In genomic region chr16:86459266-86459665, GRCh38 we compare ENCODE assay signal across 22 cellular contexts. TPM values are rescaled to one million over a fixed set of nuclear protein-coding genes. Genes with fewer than 3 reads are reported as not detected.
A peak's percentile ranks its signal among the peaks of the same experiment; 100 is the strongest.
DNase-seq lines count a peak whose midpoint lies in the region; ATAC-seq, FAIRE-seq and TF ChIP-seq lines count a peak whose summit lies in the region.
"Had no signal": no experiment of that assay in that cellular context is flagged by ENCODE, and none has a peak within 500 bp of the region (broad histone marks: within the 10 kb centered on the region; RNA-seq: fewer than 3 reads in every experiment).

No MANE protein-coding gene starts in this region.

- no peak overlapping the region for H3K4me3 Mint-ChIP-seq in naive thymus-derived CD4-positive, alpha-beta T cell

- peak overlapping the region; percentile 83 for H3K27ac ChIP-seq in AG04450 (ENCODE audit: low read depth, low read length)
- H3K27ac ChIP-seq in K562 (ENCODE audit: extremely low read depth, low read depth, low read length), result no peak overlapping the region
- H3K27ac ChIP-seq in mesenchymal stem cell (ENCODE audit: low read length, poor library complexity, severe bottlenecking), result no peak overlapping the region
- no peak overlapping the region for H3K27ac ChIP-seq in spleen
- no peak overlapping the region for H3K27ac ChIP-seq in kidney (ENCODE audit: low read depth in 2 of 2, low read length in 2 of 2)
- no peak overlapping the region for H3K27ac ChIP-seq in naive thymus-derived CD4-positive, alpha-beta T cell (ENCODE audit: low read depth, low read length)
- H3K27ac ChIP-seq: A549, SJCRH30 had no signal

- H3K4me2 ChIP-seq in K562 (ENCODE audit: insufficient read depth, low read length) (no peak overlapping the region), mesenchymal stem cell (ENCODE audit: low read length, poor library complexity, severe bottlenecking) (no peak overlapping the region)
- H3K4me2 ChIP-seq: A549 had no signal

- peaks cover 0 to 47% (median 31%) of the 10 kb centered on the region in 5 donors for H3K27me3 Mint-ChIP-seq in naive thymus-derived CD4-positive, alpha-beta T cell

- H3K4me1 ChIP-seq in K562 (replicated peaks in 1 of 2; ENCODE audit: control insufficient read depth in 2 of 2, insufficient read depth in 2 of 2, low read length in 2 of 2) (no peaks in the 10 kb centered on the region), mesenchymal stem cell (ENCODE audit: control insufficient read depth, insufficient read depth, low read depth, low read length) (no peaks in the 10 kb centered on the region), spleen (no peaks in the 10 kb centered on the region), kidney (ENCODE audit: control insufficient read depth in 1 of 2, insufficient read depth in 1 of 2, low read depth in 1 of 2, low read length in 2 of 2) (no peaks in the 10 kb centered on the region)
- H3K4me1 ChIP-seq in naive thymus-derived CD4-positive, alpha-beta T cell (ENCODE audit: control insufficient read depth in 2 of 2, insufficient read depth in 2 of 2, low read length in 2 of 2), result no peaks in the 10 kb centered on the region
- H3K4me1 ChIP-seq: A549, BE2C had no signal

- H2BK12ac ChIP-seq in mesenchymal stem cell (ENCODE audit: low read length in 2 of 2), result peak overlapping the region; percentile 69 to 98

- H4K91ac ChIP-seq in mesenchymal stem cell (ENCODE audit: low read length), result peak overlapping the region; percentile 64

- no peak overlapping the region for H3K4me3 ChIP-seq in AG04450 (ENCODE audit: low read depth, low read length)
- H3K4me3 ChIP-seq in K562, result no peak overlapping the region
- no peak overlapping the region for H3K4me3 ChIP-seq in mesenchymal stem cell (ENCODE audit: insufficient read depth in 1 of 2, low read depth in 1 of 2, low read length in 2 of 2)
- H3K4me3 ChIP-seq in spleen, result no peak overlapping the region
- H3K4me3 ChIP-seq in kidney (ENCODE audit: low read length in 2 of 2), result no peak overlapping the region
- H3K4me3 ChIP-seq in naive thymus-derived CD4-positive, alpha-beta T cell (ENCODE audit: low read length), result no peak overlapping the region
- H3K4me3 ChIP-seq: A549, SJCRH30 had no signal

- CTCF ChIA-PET in AG04450 (lab: Charles Lee) (interaction anchor here (0.6 to 1.4 kb wide), 2 partner anchors 283 to 387 kb away, joined by 3 to 4 read pairs; no protein-coding TSS in a partner anchor), K562 (lab: Yijun Ruan, JAX; ENCODE audit: low intra/inter-chr PET ratio) (no interaction called here)
- CTCF ChIA-PET in naive thymus-derived CD4-positive, alpha-beta T cell (lab: Charles Lee), result no interaction called here

- H3K4ac ChIP-seq in mesenchymal stem cell (ENCODE audit: low read depth in 1 of 2, low read length in 2 of 2), result peak overlapping the region; percentile 67 to 86

- H3K36me3 ChIP-seq in K562 (ENCODE audit: control insufficient read depth, insufficient read depth, low read length) (no peaks in the 10 kb centered on the region), mesenchymal stem cell (ENCODE audit: control insufficient read depth in 1 of 2, insufficient read depth in 2 of 2, low read depth in 1 of 2, low read length in 2 of 2) (no peaks in the 10 kb centered on the region), spleen (no peaks in the 10 kb centered on the region), kidney (ENCODE audit: control insufficient read depth in 1 of 2, insufficient read depth in 2 of 2, low read length in 2 of 2) (no peaks in the 10 kb centered on the region)
- no peaks in the 10 kb centered on the region for H3K36me3 ChIP-seq in naive thymus-derived CD4-positive, alpha-beta T cell (ENCODE audit: control insufficient read depth in 2 of 3, insufficient read depth in 3 of 3, low read length in 3 of 3)
- H3K36me3 ChIP-seq: BE2C, SJCRH30 had no signal

- no peak overlapping the region for H2AK5ac ChIP-seq in mesenchymal stem cell (ENCODE audit: low read length, severe bottlenecking)

- H2BK120ac ChIP-seq in mesenchymal stem cell (ENCODE audit: low read depth, low read length), result no peak overlapping the region

- no peaks in the 10 kb centered on the region for H3K4me1 Mint-ChIP-seq in naive thymus-derived CD4-positive, alpha-beta T cell

- DNase-seq in AG04450 (ENCODE audit: low read depth, low spot score) (no peak), K562 (ENCODE audit: extremely low read depth in 1 of 4, low spot score in 3 of 4) (no peak), mesenchymal stem cell (no peak), spleen (peak; percentile 62), kidney (no peak)
- no peak for DNase-seq in naive thymus-derived CD4-positive, alpha-beta T cell
- DNase-seq: BE2C, DMS53, GDM1, MM.1S, NCI-H1092, NCI-H146, NCI-H2029, NCI-H2227 treated with DMSO at 0.1 percent for 48 hours, NCI-H510A treated with DMSO at 0.1 percent for 48 hours, NCI-H82, OCI-M1, SJCRH30 had no signal

- H2AFZ ChIP-seq in K562 (ENCODE audit: low read depth, low read length), result no peak overlapping the region
- H2AFZ ChIP-seq in mesenchymal stem cell (ENCODE audit: low read depth, low read length), result no peak overlapping the region

- peaks cover 5 to 21% (median 12%) of the 10 kb centered on the region in 11 donors for H3K9me3 Mint-ChIP-seq in naive thymus-derived CD4-positive, alpha-beta T cell

- in situ Hi-C loops in K562 (cut with MboI), result no loop called here

- peak overlapping the region in 1 of 2 experiments; percentile 52 for H3K23ac ChIP-seq in mesenchymal stem cell (ENCODE audit: low read length in 2 of 2)

- H2BK15ac ChIP-seq in mesenchymal stem cell (ENCODE audit: low read depth, poor library complexity, severe bottlenecking), result no peak overlapping the region

- no peaks in the 10 kb centered on the region for H3K27me3 ChIP-seq in AG04450 (ENCODE audit: control insufficient read depth, insufficient read depth, low read length)
- peaks cover 13 to 40% of the 10 kb centered on the region in 2 experiments; a peak in 4 of 5 replicates for H3K27me3 ChIP-seq in K562 (ENCODE audit: control insufficient read depth in 2 of 2, insufficient read depth in 2 of 2, low read length in 2 of 2)
- H3K27me3 ChIP-seq in mesenchymal stem cell (ENCODE audit: control insufficient read depth in 1 of 2, insufficient read depth in 1 of 2, low read length in 2 of 2), result peaks cover 0 to 17% of the 10 kb centered on the region in 2 experiments
- H3K27me3 ChIP-seq in spleen (replicated peaks in 1 of 7), result peaks cover 0 to 70% (median 7%) of the 10 kb centered on the region in 7 donors
- no peaks in the 10 kb centered on the region for H3K27me3 ChIP-seq in naive thymus-derived CD4-positive, alpha-beta T cell (ENCODE audit: control insufficient read depth in 2 of 2, insufficient read depth in 2 of 2, low read length in 2 of 2)
- H3K27me3 ChIP-seq: SJCRH30 had no signal

- ATAC-seq in K562 (no peak), HG03565 (IDR thresholded peaks at IDR 0.05; ENCODE audit: unreplicated experiment) (no peak)
- ATAC-seq in naive thymus-derived CD4-positive, alpha-beta T cell, result no peak
- ATAC-seq: A549 had no signal

- TF ChIP-seq EP300 in K562 (IDR thresholded peaks at IDR 0.05; ENCODE audit: low read length), result no peak

- no peak for TF ChIP-seq RAD21 in K562 (CRISPR knock-in tag; conservative IDR thresholded peaks at IDR 0.05 in 1 of 2, IDR thresholded peaks at IDR 0.05 in 1 of 2)

- POLR2A ChIA-PET in AG04450 (lab: Yijun Ruan, JAX) (interaction anchor here (1.3 to 1.9 kb wide), 4 partner anchors 63 to 236 kb away, joined by 3 to 7 read pairs (median 4); no protein-coding TSS in a partner anchor), K562 (lab: Yijun Ruan, JAX) (interaction anchor here (0.6 to 1.3 kb wide), 2 partner anchors 11 to 21 kb away, joined by 3 to 4 read pairs; no protein-coding TSS in a partner anchor)
- POLR2A ChIA-PET in naive thymus-derived CD4-positive, alpha-beta T cell (lab: Charles Lee), result no interaction called here

- no TSS peak for BruUV-seq in K562 (replicated peaks; lab: Mats Ljungman, UMichigan)

- H3K27ac Mint-ChIP-seq in naive thymus-derived CD4-positive, alpha-beta T cell, result no peak overlapping the region

- FAIRE-seq in K562 (lab: Jason Lieb, UNC) (no peak), kidney (lab: Jason Lieb, UNC) (no peak)
- FAIRE-seq: A549, D721Med, RCC 7860 had no signal

- no peaks in the 10 kb centered on the region for H3K79me2 ChIP-seq in K562 (ENCODE audit: control insufficient read depth, insufficient read depth, low read length)

- 3% methylated on average over 13 of the region's 13 CpGs for WGBS in K562 (ENCODE audit: insufficient coverage, low coverage, missing lambda C conversion rate)
- 87% methylated on average over 13 of the region's 13 CpGs for WGBS in mesenchymal stem cell
- 63 to 70% (median 67%) methylated on average over 13 of the region's 13 CpGs for WGBS in spleen, 5 donors

- H3K9me3 ChIP-seq in AG04450 (ENCODE audit: control insufficient read depth, insufficient read depth, low read length) (peaks cover 10% of the 10 kb centered on the region), K562 (replicated peaks; ENCODE audit: control insufficient read depth, insufficient read depth, low read depth, low read length) (no peaks in the 10 kb centered on the region; the same call in 1 of the 2 replicates), mesenchymal stem cell (ENCODE audit: control insufficient read depth, low read length) (peaks cover 8% of the 10 kb centered on the region), spleen (peaks cover 0 to 13% (median 10%) of the 10 kb centered on the region in 8 donors), kidney (ENCODE audit: control insufficient read depth in 1 of 2, low read length in 2 of 2) (peaks cover 6 to 13% of the 10 kb centered on the region in 2 donors)
- peaks cover 0 to 3% (median 0%) of the 10 kb centered on the region in 3 experiments for H3K9me3 ChIP-seq in naive thymus-derived CD4-positive, alpha-beta T cell (ENCODE audit: control insufficient read depth in 2 of 3, low read length in 3 of 3)
- H3K9me3 ChIP-seq: BE2C had no signal

- no peaks in the 10 kb centered on the region for H3K79me1 ChIP-seq in mesenchymal stem cell (replicated peaks; ENCODE audit: low read length, poor library complexity, severe bottlenecking)

- peaks cover 0 to 8% (median 0%) of the 10 kb centered on the region in 5 donors for H3K36me3 Mint-ChIP-seq in naive thymus-derived CD4-positive, alpha-beta T cell

- no peak overlapping the region for H3K9ac ChIP-seq in K562 (ENCODE audit: insufficient read depth in 1 of 2, low read depth in 2 of 2, low read length in 2 of 2)
- H3K9ac ChIP-seq in mesenchymal stem cell (ENCODE audit: low read length), result no peak overlapping the region
- no peak overlapping the region for H3K9ac ChIP-seq in kidney (ENCODE audit: low read length in 2 of 2)

- no peak overlapping the region for H2BK5ac ChIP-seq in mesenchymal stem cell (ENCODE audit: low read depth, low read length, poor library complexity, severe bottlenecking)

- H3K9me1 ChIP-seq in K562 (ENCODE audit: control insufficient read depth, insufficient read depth, low read length), result no peaks in the 10 kb centered on the region

- no peak for TF ChIP-seq CTCF in AG04450 (IDR thresholded peaks at IDR 0.05; ENCODE audit: low read depth, low read length)
- TF ChIP-seq CTCF in K562 (IDR thresholded peaks at IDR 0.05 in 2 of 3, conservative IDR thresholded peaks at IDR 0.05 in 1 of 3; ENCODE audit: insufficient read depth in 2 of 3, low read depth in 1 of 3, low read length in 3 of 3), result no peak
- no peak for TF ChIP-seq CTCF in spleen (IDR thresholded peaks at IDR 0.05 in 8 of 11, conservative IDR thresholded peaks at IDR 0.05 in 3 of 11)
- no peak for TF ChIP-seq CTCF in kidney (IDR thresholded peaks at IDR 0.05; ENCODE audit: borderline replicate concordance, extremely low read depth, insufficient read depth)

- intact Hi-C loops in K562 (cut with micrococcal nuclease) (no loop called here), spleen (cut with DNase I; ENCODE audit: low total_unique reads) (no loop called here), kidney (cut with DNase I) (no loop called here)
- intact Hi-C loops in naive thymus-derived CD4-positive, alpha-beta T cell (cut with micrococcal nuclease), result no loop called here

- no peaks in the 10 kb centered on the region for H4K20me1 ChIP-seq in K562 (replicated peaks; ENCODE audit: control insufficient read depth, insufficient read depth, low read length)

- peak overlapping the region; percentile 41 for H4K8ac ChIP-seq in mesenchymal stem cell (ENCODE audit: low read length)

- no peak overlapping the region for H3K14ac ChIP-seq in mesenchymal stem cell (ENCODE audit: low read length in 2 of 2)

- H3K18ac ChIP-seq in mesenchymal stem cell (ENCODE audit: low read depth in 1 of 2, low read length in 2 of 2), result peak overlapping the region; percentile 29 to 89

- TF ChIP-seq POLR2A in K562 (conservative IDR thresholded peaks at IDR 0.05), result no peak
- no peak for TF ChIP-seq POLR2A in spleen (IDR thresholded peaks at IDR 0.05)

RNA-seq across cellular contexts. Expression of gene FOXF1, which starts 51.1 kb away (rescaled TPM):
- polyA plus RNA-seq in AG04450 (2011; rRNA removed) (61.0 and 65.1 TPM in 2 replicates), K562 (2011; rRNA removed) (not detected in 2 replicates), K562 (2014; fragmentation: Illumina TruSeq; extraction: Trizol) (not detected in 2 replicates), K562 (2014; fragmentation: Nextera tagmentation; extraction: Ambion mirVana) (not detected), K562 (2014; rRNA removed) (not detected in 2 replicates), spleen (under 1 TPM; 0.33 to 0.86 (median 0.64) TPM), kidney (ENCODE audit: insufficient read depth, low read depth, low replicate concordance) (0.67 TPM)
- 56.9 and 66.0 TPM in 2 replicates for polyA minus RNA-seq in AG04450 (2011; rRNA and poly(A)+ RNA removed)
- total RNA-seq in K562 (2011; cell fraction: chromatin; rRNA removed; ENCODE audit: low replicate concordance), result not detected in 2 replicates
- total RNA-seq in K562 (2011; cell fraction: nucleolus; rRNA removed), result not detected in 2 replicates
- not detected in 2 replicates for total RNA-seq in K562 (2011; cell fraction: nucleoplasm; rRNA removed)
- total RNA-seq in K562 (2014; rRNA removed) (not detected in 2 replicates), K562 (2014; rRNA removed; fragmentation: Illumina TruSeq; extraction: Trizol) (not detected in 2 replicates), K562 (2015; rRNA removed; fragmentation: Illumina TruSeq; extraction: Trizol) (not detected in 2 replicates), K562 (2021) (0.04 TPM in 1 of 2 replicates, not detected in the other), spleen (1 to 10 TPM in 1 of 7 donors, under 1 TPM in 6; 0.34 to 2.2 (median 0.70) TPM), kidney (0.57 TPM)
- not detected in 2 replicates for polyA plus RNA-seq in K562 (2011; cell fraction: cytosol; rRNA removed)
- polyA plus RNA-seq in K562 (2011; cell fraction: nucleus; rRNA removed), result not detected in 2 replicates
- polyA plus RNA-seq in K562 (2012), result not detected in 2 replicates
- polyA minus RNA-seq in K562 (2011; rRNA and poly(A)+ RNA removed), result not detected in 2 replicates
- polyA minus RNA-seq in K562 (2011; cell fraction: cytosol; rRNA and poly(A)+ RNA removed), result not detected in 2 replicates
- not detected in 2 replicates for polyA minus RNA-seq in K562 (2011; cell fraction: nucleus; rRNA and poly(A)+ RNA removed)
- polyA plus RNA-seq in mesenchymal stem cell (2013, experiment 1 of 2), result 145 TPM
- 149 TPM for polyA plus RNA-seq in mesenchymal stem cell (2013, experiment 2 of 2)
- total RNA-seq in naive thymus-derived CD4-positive, alpha-beta T cell, result not detected
- not detected for polyA plus RNA-seq in naive thymus-derived CD4-positive, alpha-beta T cell
- polyA plus RNA-seq: A549 had no signal

Comparison
In these comparisons a context has a peak if more than half of its experiments do, and no peak if none do; other contexts are left out.
1. RNA of gene FOXF1, which starts 51.1 kb away (polyA plus RNA-seq): 61.0 to 65.1 TPM in AG04450; 0.67 TPM in kidney (single experiment), 0.33 to 0.86 TPM in spleen, not detected in K562 and not detected in naive thymus-derived CD4-positive, alpha-beta T cell; every median in the first group is over 10 times any median in the second.